Comparison of ENCODE assay signal across 12 cellular contexts in the genomic region with DNA sequence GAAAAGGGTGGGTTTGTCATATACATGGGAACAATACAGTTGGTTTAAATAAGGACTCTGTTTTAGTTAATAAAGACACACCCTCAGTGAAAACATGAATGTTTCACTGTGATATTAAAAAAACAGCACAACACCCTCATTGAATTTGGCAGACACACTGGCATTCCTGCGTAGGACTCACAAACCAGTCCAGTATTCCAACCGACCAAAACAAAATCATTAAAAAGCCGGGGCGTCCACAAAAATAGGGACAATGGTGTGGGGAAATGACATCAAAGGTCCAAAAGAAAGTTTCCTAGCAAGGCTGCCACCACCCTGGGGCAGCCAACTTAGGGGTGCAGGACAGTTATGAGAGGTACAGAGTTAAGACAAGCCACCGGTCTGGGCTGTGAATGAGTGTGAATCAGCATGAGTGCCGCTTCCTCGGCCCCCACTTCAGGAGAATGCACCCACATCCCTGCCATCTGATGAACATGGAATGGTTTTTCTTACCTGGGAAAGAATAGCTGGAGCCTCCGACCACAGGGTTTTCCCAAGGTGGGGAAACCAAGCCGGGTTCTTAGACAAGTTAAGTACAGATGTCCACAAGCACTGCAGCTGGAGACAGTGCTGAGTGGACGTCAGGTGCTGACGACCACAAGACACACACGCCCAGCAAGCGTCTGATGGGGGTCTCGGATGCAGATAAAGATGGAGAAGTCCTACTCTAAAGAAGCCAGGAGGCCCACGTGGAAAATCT.
A peak's percentile ranks its signal among the peaks of the same experiment; 100 is the strongest.
DNase-seq lines count a peak whose midpoint lies in the region; ATAC-seq and TF ChIP-seq lines count a peak whose summit lies in the region.
"Had no signal": no experiment of that assay in that cellular context is flagged by ENCODE, and none has a peak within 500 bp of the region (broad histone marks: within the 10 kb centered on the region; RNA-seq: fewer than 3 reads in every experiment).

No MANE protein-coding gene starts in this region.

- peak overlapping the region; percentile 26 for H3K27ac ChIP-seq in DOHH2 (ENCODE audit: low read depth, low read length)

- no peak overlapping the region; the same call in 1 of the 2 replicates for H3K4me3 ChIP-seq in DOHH2 (ENCODE audit: low read length)
- H3K4me3 ChIP-seq: adrenal gland had no signal

- peaks cover 59% of the 10 kb centered on the region for H3K36me3 ChIP-seq in DOHH2 (ENCODE audit: control insufficient read depth, low read length)

- H3K36me3 Mint-ChIP-seq in chondrocyte (ENCODE audit: low read depth): peaks cover 32% of the 10 kb centered on the region
- H3K36me3 Mint-ChIP-seq in stimulated activated memory B cell treated with anti-CD40 and anti-IgM and Interleukin-4, amounts not matched to agents 10 μg/mL and 1 μg/mL and 100 μg/mL, for 72 hours: peaks cover 51% of the 10 kb centered on the region

- DNase-seq in chondrocyte (ENCODE audit: low spot score): peak; percentile 59
- DNase-seq in lung microvascular endothelial cell (ENCODE audit: low read depth in 2 of 2): peak; percentile 17 to 87
- no peak for DNase-seq in inferior parietal cortex (ENCODE audit: extremely low spot score)
- no peak for DNase-seq in activated effector memory CD4-positive, alpha-beta T cell treated with Interleukin-2 at 50 U/mL for 16 hours
- no peak for DNase-seq in superior temporal gyrus (ENCODE audit: extremely low spot score)
- DNase-seq in NK-92 (lab: John Stamatoyannopoulos, UW; ENCODE audit: unreplicated experiment): no peak
- DNase-seq: adrenal gland, HFFc6, KBM-7, OCI-M1 had no signal

- no peaks in the 10 kb centered on the region for H4K20me1 ChIP-seq in DOHH2 (ENCODE audit: control insufficient read depth, insufficient read depth, low read depth, low read length)

- H3K27me3 ChIP-seq in DOHH2 (ENCODE audit: control insufficient read depth, low read length): no peaks in the 10 kb centered on the region
- H3K27me3 ChIP-seq: adrenal gland had no signal

- H3F3A ChIP-seq in DOHH2 (ENCODE audit: control insufficient read depth, insufficient read depth): no peaks in the 10 kb centered on the region

- H3K9me3 ChIP-seq in DOHH2 (ENCODE audit: control insufficient read depth, insufficient read depth, low read length): no peaks in the 10 kb centered on the region
- H3K9me3 ChIP-seq: adrenal gland had no signal

- H3K9me3 Mint-ChIP-seq in chondrocyte (ENCODE audit: low read depth): no peaks in the 10 kb centered on the region
- H3K9me3 Mint-ChIP-seq in stimulated activated memory B cell treated with anti-CD40 and anti-IgM and Interleukin-4, amounts not matched to agents 10 μg/mL and 1 μg/mL and 100 μg/mL, for 72 hours: no peaks in the 10 kb centered on the region
- H3K9me3 Mint-ChIP-seq: HFFc6 had no signal

- H3K27me3 Mint-ChIP-seq in chondrocyte (ENCODE audit: low read depth): no peaks in the 10 kb centered on the region
- no peaks in the 10 kb centered on the region for H3K27me3 Mint-ChIP-seq in stimulated activated memory B cell treated with anti-CD40 and anti-IgM and Interleukin-4, amounts not matched to agents 10 μg/mL and 1 μg/mL and 100 μg/mL, for 72 hours

- H3K4me3 Mint-ChIP-seq in chondrocyte (ENCODE audit: unreplicated experiment): no peak overlapping the region
- peak overlapping the region; percentile 34 for H3K4me3 Mint-ChIP-seq in stimulated activated memory B cell treated with anti-CD40 and anti-IgM and Interleukin-4, amounts not matched to agents 10 μg/mL and 1 μg/mL and 100 μg/mL, for 72 hours
- H3K4me3 Mint-ChIP-seq: HFFc6 had no signal

- H3K4me2 ChIP-seq in DOHH2 (ENCODE audit: low read length): peak overlapping the region; percentile 46

- no peak for ATAC-seq in stimulated activated memory B cell treated with anti-CD40 and anti-IgM and Interleukin-4, amounts not matched to agents 10 μg/mL and 1 μg/mL and 100 μg/mL, for 72 hours

- no peaks in the 10 kb centered on the region for H3K9me2 ChIP-seq in DOHH2 (replicated peaks; ENCODE audit: control insufficient read depth, low read length)

- peak overlapping the region; percentile 61 for H3K27ac Mint-ChIP-seq in chondrocyte (ENCODE audit: unreplicated experiment)
- peak overlapping the region; percentile 80 for H3K27ac Mint-ChIP-seq in stimulated activated memory B cell treated with anti-CD40 and anti-IgM and Interleukin-4, amounts not matched to agents 10 μg/mL and 1 μg/mL and 100 μg/mL, for 72 hours
- H3K27ac Mint-ChIP-seq: HFFc6 had no signal

- peaks cover 15% of the 10 kb centered on the region for H3K4me1 Mint-ChIP-seq in chondrocyte (ENCODE audit: low read depth)
- peaks cover 53% of the 10 kb centered on the region for H3K4me1 Mint-ChIP-seq in stimulated activated memory B cell treated with anti-CD40 and anti-IgM and Interleukin-4, amounts not matched to agents 10 μg/mL and 1 μg/mL and 100 μg/mL, for 72 hours

- no peaks in the 10 kb centered on the region for H3K79me2 ChIP-seq in DOHH2 (ENCODE audit: control insufficient read depth, low read length)

- peaks cover 38% of the 10 kb centered on the region for H3K4me1 ChIP-seq in DOHH2 (ENCODE audit: control insufficient read depth, low read length)
- H3K4me1 ChIP-seq: adrenal gland had no signal

- TF ChIP-seq CTCF in DOHH2 (IDR thresholded peaks at IDR 0.05; ENCODE audit: low read depth, low read length, poor library complexity, severe bottlenecking) (no peak), chondrocyte (IDR thresholded peaks at IDR 0.05) (no peak)

Comparison
In these comparisons a context has a peak if more than half of its experiments do, and no peak if none do; other contexts are left out.
1. DNase-seq: peak in chondrocyte (single experiment) and lung microvascular endothelial cell (2 of 2); none in inferior parietal cortex (single experiment), activated effector memory CD4-positive, alpha-beta T cell treated with Interleukin-2 at 50 U/mL for 16 hours (single experiment), superior temporal gyrus (single experiment) and NK-92 (single experiment).